15 cellular contexts compared by ENCODE assay signal in the genomic region with DNA sequence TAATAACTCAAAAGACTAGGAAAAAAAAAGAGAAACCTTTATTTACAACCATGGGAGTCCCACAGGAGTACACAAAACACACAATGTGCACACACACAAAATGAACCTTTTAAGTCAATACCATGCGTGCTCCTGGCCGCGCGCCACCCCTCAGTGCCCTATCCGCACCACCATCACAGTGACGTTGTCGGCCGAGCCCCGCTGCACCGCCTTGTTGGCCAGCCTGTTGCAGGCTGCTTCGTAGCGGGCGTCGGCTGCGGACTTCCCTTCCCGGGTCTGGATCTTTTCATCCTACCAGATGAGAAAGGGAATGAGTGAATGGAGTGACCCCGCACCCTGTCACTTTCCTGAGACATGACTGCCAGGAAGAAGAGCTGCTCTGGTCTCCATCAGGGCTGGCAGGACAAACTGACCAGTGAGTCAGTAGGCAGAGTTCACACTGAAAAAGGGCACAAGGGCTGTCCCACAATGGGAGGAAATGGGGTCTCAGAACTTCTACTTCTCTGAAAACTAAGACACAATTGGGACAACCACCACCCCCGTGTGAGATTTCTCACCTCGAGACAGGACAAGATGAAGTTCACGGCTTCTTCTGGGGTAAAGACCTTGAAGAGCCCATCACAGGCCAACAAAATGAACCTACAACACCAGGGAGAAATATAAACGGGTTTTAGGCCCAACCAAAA. TPM values are rescaled to one million over a fixed set of nuclear protein-coding genes. Genes with fewer than 3 reads are reported as not detected.
DNase-seq lines count a peak whose midpoint lies in the region; ATAC-seq, FAIRE-seq and TF ChIP-seq lines count a peak whose summit lies in the region.
"Had no signal": no experiment of that assay in that cellular context is flagged by ENCODE, and none has a peak within 500 bp of the region (broad histone marks: within the 10 kb centered on the region; RNA-seq: fewer than 3 reads in every experiment).

No MANE protein-coding gene starts in this region.

- peaks cover 33% of the 10 kb centered on the region for H3K4me1 ChIP-seq in A549

- no peaks in the 10 kb centered on the region for H3K9me3 Mint-ChIP-seq in endothelial cell (ENCODE audit: unreplicated experiment)
- no peaks in the 10 kb centered on the region for H3K9me3 Mint-ChIP-seq in natural killer cell treated with Interleukin-12 subunit alpha and Interleukin-12 subunit beta and Interleukin-15 and Interleukin-18, amount 100 ng/mL, for 72 hours
- H3K9me3 Mint-ChIP-seq: activated B cell treated with CpG ODN at 0.5 μM for 24 hours; activated T-cell treated with anti-CD3 and anti-CD28 coated beads, Interleukin-2, amount 50 U/mL, for 4 hours; type B pancreatic cell had no signal

- peak overlapping the region; percentile 6 for H3K27ac Mint-ChIP-seq in endothelial cell (ENCODE audit: unreplicated experiment)
- H3K27ac Mint-ChIP-seq in natural killer cell treated with Interleukin-12 subunit alpha and Interleukin-12 subunit beta and Interleukin-15 and Interleukin-18, amount 100 ng/mL, for 72 hours: peak overlapping the region; percentile 72 to 91
- H3K27ac Mint-ChIP-seq: activated B cell treated with CpG ODN at 0.5 μM for 24 hours, type B pancreatic cell had no signal

- no peak overlapping the region for H3K4me3 ChIP-seq in A549
- no peak overlapping the region for H3K4me3 ChIP-seq in LNCaP clone FGC (ENCODE audit: low read depth, low read length)

- 89% methylated on average over 21 of the region's 21 CpGs for WGBS in A549 (ENCODE audit: missing lambda C conversion rate)

- peaks cover 7% of the 10 kb centered on the region for H3K27me3 Mint-ChIP-seq in endothelial cell (ENCODE audit: unreplicated experiment)
- H3K27me3 Mint-ChIP-seq in natural killer cell treated with Interleukin-12 subunit alpha and Interleukin-12 subunit beta and Interleukin-15 and Interleukin-18, amount 100 ng/mL, for 72 hours: no peaks in the 10 kb centered on the region

- no peak for TF ChIP-seq POLR2A in A549 (IDR thresholded peaks at IDR 0.05; ENCODE audit: low read length)

- peak overlapping the region; percentile 68 for H3K4me2 ChIP-seq in A549

- peaks cover 10% of the 10 kb centered on the region for H3K4me1 Mint-ChIP-seq in endothelial cell (ENCODE audit: unreplicated experiment)
- peaks cover 33 to 45% of the 10 kb centered on the region in 2 donors for H3K4me1 Mint-ChIP-seq in natural killer cell treated with Interleukin-12 subunit alpha and Interleukin-12 subunit beta and Interleukin-15 and Interleukin-18, amount 100 ng/mL, for 72 hours (ENCODE audit: low read depth in 2 of 2)
- H3K4me1 Mint-ChIP-seq: activated B cell treated with CpG ODN at 0.5 μM for 24 hours had no signal

- H3K4me3 Mint-ChIP-seq in endothelial cell (ENCODE audit: unreplicated experiment): no peak overlapping the region
- H3K4me3 Mint-ChIP-seq in natural killer cell treated with Interleukin-12 subunit alpha and Interleukin-12 subunit beta and Interleukin-15 and Interleukin-18, amount 100 ng/mL, for 72 hours: peak overlapping the region; percentile 34
- H3K4me3 Mint-ChIP-seq: activated B cell treated with CpG ODN at 0.5 μM for 24 hours; activated T-cell treated with anti-CD3 and anti-CD28 coated beads, Interleukin-2, amount 50 U/mL, for 4 hours; type B pancreatic cell had no signal

- peak overlapping the region; percentile 88 to 89 for H3K27ac ChIP-seq in A549
- H3K27ac ChIP-seq: HL-60 had no signal

- no peak for TF ChIP-seq RAD21 in A549 (conservative IDR thresholded peaks at IDR 0.05 in 1 of 2, IDR thresholded peaks at IDR 0.05 in 1 of 2)

- TF ChIP-seq EP300 in A549 (IDR thresholded peaks at IDR 0.05): no peak

- CTCF ChIA-PET in A549 (lab: Yijun Ruan, JAX): interaction anchor here (3.7 kb wide), 1 partner anchor 9 kb away, joined by 15 read pairs; no protein-coding TSS in a partner anchor

- no peak for DNase-seq in A549 (ENCODE audit: low read depth in 1 of 2, low spot score in 1 of 2)
- DNase-seq in LNCaP clone FGC (ENCODE audit: low read depth): peak; percentile 71
- DNase-seq in endothelial cell (ENCODE audit: low spot score): no peak
- peak; percentile 61 for DNase-seq in natural killer cell treated with Interleukin-12 subunit alpha and Interleukin-12 subunit beta and Interleukin-15 and Interleukin-18, amount 100 ng/mL, for 72 hours (ENCODE audit: low spot score)
- no peak for DNase-seq in activated T-cell treated with anti-CD3 and anti-CD28 coated beads for 4 hours
- DNase-seq in stimulated activated CD4-positive, alpha-beta T cell treated with anti-CD3 and anti-CD28 coated beads, Interleukin-1b, Interleukin-23, amount 100 ng/mL, for 48 hours: no peak
- no peak for DNase-seq in effector CD8-positive, alpha-beta T cell (lab: John Stamatoyannopoulos, UW)
- DNase-seq: activated B cell treated with CpG ODN at 0.5 μM for 24 hours; activated T-cell treated with anti-CD3 and anti-CD28 coated beads, Interleukin-2, amount 50 U/mL, for 4 hours; foreskin melanocyte; NCI-H345; stimulated activated CD4-positive, alpha-beta T cell treated with anti-CD3 and anti-CD28 coated beads, Interleukin-4, amount 100 ng/mL, for 1 hour had no signal

- no peaks in the 10 kb centered on the region for H3K9me3 ChIP-seq in A549

- peaks cover 22% of the 10 kb centered on the region for H3K36me3 Mint-ChIP-seq in endothelial cell (ENCODE audit: low read depth, unreplicated experiment)
- H3K36me3 Mint-ChIP-seq in natural killer cell treated with Interleukin-12 subunit alpha and Interleukin-12 subunit beta and Interleukin-15 and Interleukin-18, amount 100 ng/mL, for 72 hours: peaks cover 18% of the 10 kb centered on the region

- TF ChIP-seq CTCF in A549 (IDR thresholded peaks at IDR 0.05) (no peak), LNCaP clone FGC (IDR thresholded peaks at IDR 0.05; ENCODE audit: control insufficient read depth, extremely low read depth, insufficient read depth) (no peak), endothelial cell (IDR thresholded peaks at IDR 0.05; ENCODE audit: unreplicated experiment) (no peak)

- ATAC-seq in A549 (no peak), HG03039 (IDR thresholded peaks at IDR 0.05; ENCODE audit: unreplicated experiment) (no peak)
- ATAC-seq in natural killer cell treated with Interleukin-12 subunit alpha and Interleukin-12 subunit beta and Interleukin-15 and Interleukin-18, amount 100 ng/mL, for 72 hours: peak in 1 of 2 donors; percentile 47
- ATAC-seq: activated T-cell treated with anti-CD3 and anti-CD28 coated beads, Interleukin-2, amount 50 U/mL, for 4 hours had no signal

- FAIRE-seq in A549 (lab: Jason Lieb, UNC): no peak

- POLR2A ChIA-PET in A549 (lab: Yijun Ruan, JAX): interaction anchor here (1.0 kb wide), 2 partner anchors 69 to 70 kb away, joined by 3 to 4 read pairs; partner anchors contain the start of gene HES6

TF ChIP-seq in A549, 52 proteins besides CTCF, POLR2A, EP300 and RAD21 (continues in another document):
- TF ChIP-seq FOSL2 (IDR thresholded peaks at IDR 0.05): no peak
- no peak for TF ChIP-seq FOSL2 (CRISPR knock-in tag; IDR thresholded peaks at IDR 0.05)
- no peak for TF ChIP-seq BHLHE40 (IDR thresholded peaks at IDR 0.05; ENCODE audit: low read depth, low read length)
- TF ChIP-seq CHD2 (IDR thresholded peaks at IDR 0.05; ENCODE audit: low read length, partially characterized antibody): no peak
- TF ChIP-seq RARB (CRISPR knock-in tag; IDR thresholded peaks at IDR 0.05): no peak
- TF ChIP-seq JUNB (IDR thresholded peaks at IDR 0.05): no peak
- no peak for TF ChIP-seq MAZ (IDR thresholded peaks at IDR 0.05; ENCODE audit: borderline replicate concordance, low read depth, low read length)
- no peak for TF ChIP-seq HOXB5 (CRISPR knock-in tag; IDR thresholded peaks at IDR 0.05)
- TF ChIP-seq CBX8 (IDR thresholded peaks at IDR 0.05): no peak
- TF ChIP-seq ELK1 (IDR thresholded peaks at IDR 0.05; ENCODE audit: low read depth, low read length): no peak
- no peak for TF ChIP-seq PHF8 (IDR thresholded peaks at IDR 0.05; ENCODE audit: borderline replicate concordance, low read depth)

RNA-seq across cellular contexts. Expression of gene ERFE, which starts 11.8 kb away (rescaled TPM):
- polyA plus RNA-seq in A549 (2011; rRNA removed) (2.6 and 3.7 TPM in 2 replicates), A549 (2017; fragmentation: RNase III; extraction: RNeasy Plus Mini Kit Qiagen cat#74134 plus additional on column Dnase treatment) (2.0 to 3.6 TPM (median 2.6 TPM) in 3 replicates)
- 4.6 and 6.8 TPM in 2 replicates for polyA plus RNA-seq in A549 (2012; cell fraction: cytosol; rRNA removed)
- polyA plus RNA-seq in A549 (2012; cell fraction: nucleus; rRNA removed): 11.7 and 15.4 TPM in 2 replicates
- polyA minus RNA-seq in A549 (2011; rRNA and poly(A)+ RNA removed): 1.7 and 2.4 TPM in 2 replicates
- total RNA-seq in endothelial cell (ENCODE audit: unreplicated experiment): 0.41 TPM
- total RNA-seq in natural killer cell treated with Interleukin-12 subunit alpha and Interleukin-12 subunit beta and Interleukin-15 and Interleukin-18, amount 100 ng/mL, for 72 hours: 1 to 10 TPM in 1 of 2 donors, under 1 TPM in 1; 0.20 to 3.8 TPM
- total RNA-seq: activated B cell treated with CpG ODN at 0.5 μM for 24 hours had no signal

RNA-seq across cellular contexts. Expression of gene KLHL30, which starts 32.1 kb away (rescaled TPM):
- 0.04 TPM in 1 of 2 replicates, not detected in the other for polyA plus RNA-seq in A549 (2011; rRNA removed)
- 0.01 TPM in 1 of 2 replicates, not detected in the other for polyA plus RNA-seq in A549 (2012; cell fraction: cytosol; rRNA removed)
- polyA plus RNA-seq in A549 (2012; cell fraction: nucleus; rRNA removed): 0.05 and 0.07 TPM in 2 replicates
- 0.03 to 0.04 TPM (median 0.03 TPM) in 3 replicates for polyA plus RNA-seq in A549 (2017; fragmentation: RNase III; extraction: RNeasy Plus Mini Kit Qiagen cat#74134 plus additional on column Dnase treatment)
- polyA minus RNA-seq in A549 (2011; rRNA and poly(A)+ RNA removed): 0.08 TPM in 1 of 2 replicates, not detected in the other
- not detected for total RNA-seq in endothelial cell (ENCODE audit: unreplicated experiment)
- total RNA-seq in natural killer cell treated with Interleukin-12 subunit alpha and Interleukin-12 subunit beta and Interleukin-15 and Interleukin-18, amount 100 ng/mL, for 72 hours: not detected
- total RNA-seq: activated B cell treated with CpG ODN at 0.5 μM for 24 hours; activated T-cell treated with anti-CD3 and anti-CD28 coated beads, Interleukin-2, amount 50 U/mL, for 4 hours had no signal

RNA-seq across cellular contexts. Expression of gene ILKAP, which starts 33.0 kb away (rescaled TPM):
- polyA plus RNA-seq in A549 (2011; rRNA removed) (27.7 and 41.4 TPM in 2 replicates), A549 (2017; fragmentation: RNase III; extraction: RNeasy Plus Mini Kit Qiagen cat#74134 plus additional on column Dnase treatment) (36.3 to 38.4 TPM (median 38.2 TPM) in 3 replicates)
- 58.4 and 63.6 TPM in 2 replicates for polyA plus RNA-seq in A549 (2012; cell fraction: cytosol; rRNA removed)
- polyA plus RNA-seq in A549 (2012; cell fraction: nucleus; rRNA removed): 74.5 and 93.4 TPM in 2 replicates
- 20.1 and 20.3 TPM in 2 replicates for polyA minus RNA-seq in A549 (2011; rRNA and poly(A)+ RNA removed)
- total RNA-seq in endothelial cell (ENCODE audit: unreplicated experiment): 43.0 TPM
- total RNA-seq in natural killer cell treated with Interleukin-12 subunit alpha and Interleukin-12 subunit beta and Interleukin-15 and Interleukin-18, amount 100 ng/mL, for 72 hours: 10 to 100 TPM; 75.8 to 99.7 TPM

Comparison
In these comparisons a context has a peak if more than half of its experiments do, and no peak if none do; other contexts are left out.
1. DNase-seq: peak in LNCaP clone FGC (single experiment) and natural killer cell treated with Interleukin-12 subunit alpha and Interleukin-12 subunit beta and Interleukin-15 and Interleukin-18, amount 100 ng/mL, for 72 hours (single experiment); none in A549 (0 of 2), endothelial cell (single experiment), activated T-cell treated with anti-CD3 and anti-CD28 coated beads for 4 hours (single experiment), stimulated activated CD4-positive, alpha-beta T cell treated with anti-CD3 and anti-CD28 coated beads, Interleukin-1b, Interleukin-23, amount 100 ng/mL, for 48 hours (single experiment) and effector CD8-positive, alpha-beta T cell (single experiment).